ENCODE assay signal across 13 cellular contexts in genomic region chr7:77866791-77867190, GRCh38.
DNase-seq lines count a peak whose midpoint lies in the region; ATAC-seq, FAIRE-seq and TF ChIP-seq lines count a peak whose summit lies in the region.
"Had no signal": no experiment of that assay in that cellular context is flagged by ENCODE, and none has a peak within 500 bp of the region (broad histone marks: within the 10 kb centered on the region; RNA-seq: fewer than 3 reads in every experiment).

No MANE protein-coding gene starts in this region.

- POLR2A ChIA-PET in K562 (lab: Yijun Ruan, JAX), result interaction anchor here (0.6 kb wide), 1 partner anchor 47 kb away, joined by 3 read pairs; no protein-coding TSS in a partner anchor

- no peak for FAIRE-seq in K562 (lab: Jason Lieb, UNC)

- intact Hi-C loops in K562 (cut with micrococcal nuclease), result no loop called here

- no peak overlapping the region for H3K4me3 ChIP-seq in K562

- no peaks in the 10 kb centered on the region for H3K9me3 ChIP-seq in K562 (replicated peaks; ENCODE audit: control insufficient read depth, insufficient read depth, low read depth, low read length)

- peaks cover 47% of the 10 kb centered on the region for H3K79me2 ChIP-seq in K562 (ENCODE audit: control insufficient read depth, insufficient read depth, low read length)

- no TSS peak for BruUV-seq in K562 (replicated peaks; lab: Mats Ljungman, UMichigan)

- no peaks in the 10 kb centered on the region for H3K27me3 ChIP-seq in K562 (ENCODE audit: control insufficient read depth in 2 of 2, insufficient read depth in 2 of 2, low read length in 2 of 2)

- no peak for TF ChIP-seq CTCF in K562 (IDR thresholded peaks at IDR 0.05 in 2 of 3, conservative IDR thresholded peaks at IDR 0.05 in 1 of 3; ENCODE audit: insufficient read depth in 2 of 3, low read depth in 1 of 3, low read length in 3 of 3)

- TF ChIP-seq EP300 in K562 (IDR thresholded peaks at IDR 0.05; ENCODE audit: low read length), result no peak

- no peak overlapping the region for H2AFZ ChIP-seq in K562 (ENCODE audit: low read depth, low read length)

- ATAC-seq in K562 (no peak), HG02798 (IDR thresholded peaks at IDR 0.05; ENCODE audit: poor library complexity, unreplicated experiment) (no peak), HG02885 (IDR thresholded peaks at IDR 0.05; ENCODE audit: poor library complexity, unreplicated experiment) (no peak)
- ATAC-seq: stimulated activated memory B cell treated with anti-CD40 and anti-IgM and Interleukin-4, amounts not matched to agents 10 μg/mL and 1 μg/mL and 100 μg/mL, for 72 hours had no signal

- H3K36me3 ChIP-seq in K562 (ENCODE audit: control insufficient read depth, insufficient read depth, low read length), result no peaks in the 10 kb centered on the region; the same call in 2 of the 3 replicates

- TF ChIP-seq POLR2A in K562 (conservative IDR thresholded peaks at IDR 0.05), result no peak

- peak; percentile 31 for DNase-seq in CD1c-positive myeloid dendritic cell (ENCODE audit: extremely low spot score)
- DNase-seq in LHCN-M2 (ENCODE audit: low read depth), result peak; percentile 22
- no peak for DNase-seq in K562 (ENCODE audit: extremely low read depth in 1 of 4, low spot score in 3 of 4)
- DNase-seq in kidney glomerular epithelial cell (lab: John Stamatoyannopoulos, UW), result peak; percentile 28
- DNase-seq in stimulated activated CD4-positive, alpha-beta T cell treated with anti-CD3 and anti-CD28 coated beads, Interleukin-2, amount 100 ng/mL, for 24 hours, result no peak
- no peak for DNase-seq in activated CD8-positive, alpha-beta memory T cell treated with anti-CD3 and anti-CD28 coated beads for 24 hours
- DNase-seq: glutamatergic neuron; NCI-H1436; SHP77; stimulated activated CD4-positive, alpha-beta T cell treated with anti-CD3 and anti-CD28 coated beads, Interleukin-12 subunit alpha, Interleukin-12 subunit beta, amount 100 ng/mL, for 4 hours had no signal

- H3K4me1 ChIP-seq in K562 (replicated peaks in 1 of 2; ENCODE audit: control insufficient read depth in 2 of 2, insufficient read depth in 2 of 2, low read length in 2 of 2), result peaks cover 4 to 8% of the 10 kb centered on the region in 2 experiments; a peak in 3 of 5 replicates

- H4K20me1 ChIP-seq in K562 (replicated peaks; ENCODE audit: control insufficient read depth, insufficient read depth, low read length), result no peaks in the 10 kb centered on the region

- no peak overlapping the region for H3K9ac ChIP-seq in K562 (ENCODE audit: insufficient read depth in 1 of 2, low read depth in 2 of 2, low read length in 2 of 2)

- no peak for TF ChIP-seq RAD21 in K562 (CRISPR knock-in tag; conservative IDR thresholded peaks at IDR 0.05 in 1 of 2, IDR thresholded peaks at IDR 0.05 in 1 of 2)

- H3K4me2 ChIP-seq in K562 (ENCODE audit: insufficient read depth, low read length), result no peak overlapping the region

- H3K9me1 ChIP-seq in K562 (ENCODE audit: control insufficient read depth, insufficient read depth, low read length), result peaks cover 3% of the 10 kb centered on the region

- in situ Hi-C loops in K562 (cut with MboI), result no loop called here

- no peak overlapping the region for H3K27ac ChIP-seq in K562 (ENCODE audit: extremely low read depth, low read depth, low read length)

- CTCF ChIA-PET in K562 (lab: Yijun Ruan, JAX; ENCODE audit: low intra/inter-chr PET ratio), result no interaction called here

TF ChIP-seq in K562, 482 proteins besides CTCF, POLR2A, EP300 and RAD21:
- TF ChIP-seq NRF1 (conservative IDR thresholded peaks at IDR 0.05 in 1 of 2, IDR thresholded peaks at IDR 0.05 in 1 of 2) (no peak), ATF7 (IDR thresholded peaks at IDR 0.05) (0 out of 2 replicates have a peak, but pooled peaks have one; percentile 21), ATF3 (IDR thresholded peaks at IDR 0.05) (peak; percentile 41; the same call in 1 of the 2 replicates), ATF3 (CRISPR knock-in tag; conservative IDR thresholded peaks at IDR 0.05) (no peak)

Comparison
In these comparisons a context has a peak if more than half of its experiments do, and no peak if none do; other contexts are left out.
1. DNase-seq: peak in CD1c-positive myeloid dendritic cell (single experiment), LHCN-M2 (single experiment) and kidney glomerular epithelial cell (single experiment); none in K562 (0 of 4), stimulated activated CD4-positive, alpha-beta T cell treated with anti-CD3 and anti-CD28 coated beads, Interleukin-2, amount 100 ng/mL, for 24 hours (0 of 2) and activated CD8-positive, alpha-beta memory T cell treated with anti-CD3 and anti-CD28 coated beads for 24 hours (single experiment).